19 cellular contexts compared by ENCODE assay signal in the genomic region with DNA sequence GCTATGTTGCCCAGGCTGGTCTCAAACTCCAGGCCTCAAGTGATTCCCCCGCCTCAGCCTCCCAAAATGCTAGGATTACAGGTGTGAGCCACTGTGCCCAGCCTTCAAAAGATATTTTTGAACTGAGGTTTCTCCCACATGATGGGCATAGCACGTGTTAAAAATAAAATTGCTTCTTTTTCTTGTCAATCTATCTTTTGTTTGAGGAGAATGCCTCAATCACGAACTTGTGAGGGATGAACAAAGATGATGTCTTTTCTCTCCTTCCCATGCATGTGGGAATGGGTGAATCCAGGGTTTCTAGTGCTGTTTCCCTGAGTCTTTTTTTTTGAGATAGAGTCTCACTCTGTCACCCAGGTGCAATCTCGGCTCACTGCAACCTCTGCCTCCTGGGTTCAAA.
"Had no signal": no experiment of that assay in that cellular context is flagged by ENCODE, and none has a peak within 500 bp of the region (broad histone marks: within the 10 kb centered on the region; RNA-seq: fewer than 3 reads in every experiment).

No MANE protein-coding gene starts in this region.

- H3K27ac Mint-ChIP-seq: immature natural killer cell; natural killer cell treated with Interleukin-12 subunit alpha and Interleukin-12 subunit beta and Interleukin-15 and Interleukin-18, amount 100 ng/mL, for 72 hours; neural progenitor cell; progenitor cell of endocrine pancreas had no signal

- H3K27ac ChIP-seq: epithelial cell of prostate, esophagus muscularis mucosa, left lung, neural progenitor cell, pancreas had no signal

- H3K4me3 ChIP-seq: esophagus muscularis mucosa, left lung, lung, neural progenitor cell, pancreas had no signal

- DNase-seq: cortex of kidney; effector memory CD8-positive, alpha-beta T cell; immature natural killer cell; left lung; mesenchymal stem cell; midbrain; nucleus accumbens; pancreas; small intestine; stimulated activated CD4-positive, alpha-beta T cell treated with anti-CD3 and anti-CD28 coated beads, Interleukin-12 subunit alpha, Interleukin-12 subunit beta, amount 100 ng/mL, for 4 hours; stimulated activated naive CD4-positive, alpha-beta T cell treated with Interleukin-2 at 50 U/mL for 16 hours; trophoblast cell had no signal

- ATAC-seq: effector memory CD8-positive, alpha-beta T cell; left lung; natural killer cell treated with Interleukin-12 subunit alpha and Interleukin-12 subunit beta and Interleukin-15 and Interleukin-18, amount 100 ng/mL, for 72 hours; pancreas; right cardiac atrium had no signal

- H3K9me3 Mint-ChIP-seq: effector memory CD8-positive, alpha-beta T cell; immature natural killer cell; natural killer cell treated with Interleukin-12 subunit alpha and Interleukin-12 subunit beta and Interleukin-15 and Interleukin-18, amount 100 ng/mL, for 72 hours had no signal

- H3K9me3 ChIP-seq: esophagus muscularis mucosa, left lung, pancreas had no signal

- H3K27me3 ChIP-seq: esophagus muscularis mucosa, left lung, pancreas had no signal

- H3K4me3 Mint-ChIP-seq: effector memory CD8-positive, alpha-beta T cell; immature natural killer cell; natural killer cell treated with Interleukin-12 subunit alpha and Interleukin-12 subunit beta and Interleukin-15 and Interleukin-18, amount 100 ng/mL, for 72 hours; neural progenitor cell had no signal

- H3K4me2 ChIP-seq: neural progenitor cell had no signal

- H3K36me3 ChIP-seq: esophagus muscularis mucosa, left lung, neural progenitor cell, pancreas had no signal

- H3K36me3 Mint-ChIP-seq: natural killer cell treated with Interleukin-12 subunit alpha and Interleukin-12 subunit beta and Interleukin-15 and Interleukin-18, amount 100 ng/mL, for 72 hours had no signal

- H3K4me1 ChIP-seq: pancreas had no signal

- H3K27me3 Mint-ChIP-seq: natural killer cell treated with Interleukin-12 subunit alpha and Interleukin-12 subunit beta and Interleukin-15 and Interleukin-18, amount 100 ng/mL, for 72 hours had no signal

- H3K9ac ChIP-seq: neural progenitor cell had no signal
